Comparison of ENCODE assay signal across 16 cellular contexts in the genomic region with DNA sequence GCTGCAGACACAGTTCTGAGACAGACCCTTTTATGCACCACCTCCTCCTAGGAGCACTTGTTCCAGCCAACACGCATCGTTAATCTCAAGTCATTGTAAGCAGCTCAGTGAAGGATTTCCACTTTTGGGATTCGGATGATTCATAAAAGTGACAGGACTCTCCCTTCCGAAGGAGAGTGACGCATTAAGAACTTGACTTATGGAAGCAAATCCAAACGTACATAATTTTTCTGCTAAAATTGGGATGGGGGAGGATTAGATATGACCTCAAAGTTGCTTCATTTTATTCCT.
DNase-seq lines count a peak whose midpoint lies in the region; ATAC-seq, FAIRE-seq and TF ChIP-seq lines count a peak whose summit lies in the region.
"Had no signal": no experiment of that assay in that cellular context is flagged by ENCODE, and none has a peak within 500 bp of the region (broad histone marks: within the 10 kb centered on the region; RNA-seq: fewer than 3 reads in every experiment).

No MANE protein-coding gene starts in this region.

- TF ChIP-seq POLR2A in thyroid gland (IDR thresholded peaks at IDR 0.05) = no peak

- DNase-seq in DMS79 treated with DMSO at 0.1 percent for 48 hours (lab: John Stamatoyannopoulos, UW) = peak; percentile 83
- peak; percentile 10 for DNase-seq in glomerular visceral epithelial cell (ENCODE audit: extremely low spot score)
- peak; percentile 40 for DNase-seq in thyroid gland
- DNase-seq in effector memory CD4-positive, alpha-beta T cell = no peak
- no peak for DNase-seq in small intestine
- DNase-seq: BE2C; CD4-positive, alpha-beta memory T cell; DMS153; GF-D8; IMR-90 had no signal

- H3K36me3 Mint-ChIP-seq in nephron (ENCODE audit: low read depth) = no peaks in the 10 kb centered on the region
- H3K36me3 Mint-ChIP-seq: CD4-positive, alpha-beta memory T cell had no signal

- no peak for TF ChIP-seq CTCF in nephron (IDR thresholded peaks at IDR 0.05; ENCODE audit: unreplicated experiment in 3 of 3)
- no peak for TF ChIP-seq CTCF in thyroid gland (IDR thresholded peaks at IDR 0.05)

- H3K4me3 Mint-ChIP-seq in nephron = no peak overlapping the region
- H3K4me3 Mint-ChIP-seq: CD4-positive, alpha-beta memory T cell; GM23338 had no signal

- ATAC-seq in HG03108 (IDR thresholded peaks at IDR 0.05; ENCODE audit: unreplicated experiment) = no peak
- ATAC-seq: GM23338 had no signal

- intact Hi-C loops in thyroid gland (cut with DNase I) = no loop called here

- H3K9me3 ChIP-seq in thyroid gland (no peaks in the 10 kb centered on the region), small intestine (ENCODE audit: control insufficient read depth, low read depth) (no peaks in the 10 kb centered on the region)
- no peaks in the 10 kb centered on the region for H3K9me3 ChIP-seq in effector memory CD4-positive, alpha-beta T cell (ENCODE audit: control insufficient read depth, low read length)
- H3K9me3 ChIP-seq: BE2C had no signal

- no peaks in the 10 kb centered on the region for H3K36me3 ChIP-seq in thyroid gland
- H3K36me3 ChIP-seq in effector memory CD4-positive, alpha-beta T cell (ENCODE audit: control insufficient read depth, insufficient read depth, low read length) = no peaks in the 10 kb centered on the region
- no peaks in the 10 kb centered on the region for H3K36me3 ChIP-seq in small intestine (ENCODE audit: control insufficient read depth in 2 of 2, insufficient read depth in 2 of 2, low read length in 2 of 2)
- H3K36me3 ChIP-seq: BE2C had no signal

- FAIRE-seq in small intestine (lab: Jason Lieb, UNC) = no peak
- FAIRE-seq: A204.1, D721Med had no signal

- no peaks in the 10 kb centered on the region for H3K9me3 Mint-ChIP-seq in nephron

- H3K27me3 ChIP-seq in thyroid gland (no peaks in the 10 kb centered on the region), small intestine (ENCODE audit: control insufficient read depth in 2 of 2, insufficient read depth in 2 of 2, low read length in 2 of 2) (no peaks in the 10 kb centered on the region)
- peaks cover 10% of the 10 kb centered on the region for H3K27me3 ChIP-seq in effector memory CD4-positive, alpha-beta T cell (replicated peaks; ENCODE audit: control insufficient read depth, insufficient read depth, low read length, poor library complexity, severe bottlenecking)

- 42 to 49% methylated on average over 6 of the region's 6 CpGs for WGBS in thyroid gland, 2 donors
- WGBS in small intestine, 3 donors = 83 to 89% (median 89%) methylated on average over 6 of the region's 6 CpGs

- H3K27me3 Mint-ChIP-seq in nephron (ENCODE audit: low read depth) = peaks cover 29% of the 10 kb centered on the region

- no peaks in the 10 kb centered on the region for H3K4me1 ChIP-seq in thyroid gland
- H3K4me1 ChIP-seq in effector memory CD4-positive, alpha-beta T cell (ENCODE audit: control insufficient read depth, insufficient read depth, low read length, poor library complexity, severe bottlenecking) = no peaks in the 10 kb centered on the region
- no peaks in the 10 kb centered on the region for H3K4me1 ChIP-seq in small intestine (ENCODE audit: control insufficient read depth in 2 of 2, insufficient read depth in 1 of 2, low read depth in 1 of 2, low read length in 1 of 2)
- H3K4me1 ChIP-seq: BE2C had no signal

- H3K27ac ChIP-seq in thyroid gland (no peak overlapping the region), small intestine (ENCODE audit: low read depth in 1 of 2, low read length in 1 of 2) (no peak overlapping the region)
- H3K27ac ChIP-seq in effector memory CD4-positive, alpha-beta T cell (ENCODE audit: insufficient read depth, low read length, poor library complexity, severe bottlenecking) = no peak overlapping the region
- H3K27ac ChIP-seq: C4-2B had no signal

- peaks cover 38% of the 10 kb centered on the region for H3K4me1 Mint-ChIP-seq in nephron
- H3K4me1 Mint-ChIP-seq: CD4-positive, alpha-beta memory T cell had no signal

- H3K4me3 ChIP-seq in thyroid gland (replicated peaks in 1 of 3) (no peak overlapping the region), small intestine (ENCODE audit: low read depth in 1 of 2, low read length in 2 of 2) (no peak overlapping the region)
- no peak overlapping the region for H3K4me3 ChIP-seq in effector memory CD4-positive, alpha-beta T cell (ENCODE audit: insufficient read depth, low read depth, low read length, poor library complexity, severe bottlenecking)
- H3K4me3 ChIP-seq: GM23338 had no signal

- H3K27ac Mint-ChIP-seq in nephron = peak overlapping the region in 2 of 3 experiments; percentile 56 to 70
- H3K27ac Mint-ChIP-seq: CD4-positive, alpha-beta memory T cell; GM23338 had no signal

Comparison
In these comparisons a context has a peak if more than half of its experiments do, and no peak if none do; other contexts are left out.
1. DNase-seq: peak in DMS79 treated with DMSO at 0.1 percent for 48 hours (single experiment), glomerular visceral epithelial cell (single experiment) and thyroid gland (2 of 2); none in effector memory CD4-positive, alpha-beta T cell (0 of 3) and small intestine (single experiment).